Comparison of ENCODE assay signal across 1 cellular context in the genomic region with DNA sequence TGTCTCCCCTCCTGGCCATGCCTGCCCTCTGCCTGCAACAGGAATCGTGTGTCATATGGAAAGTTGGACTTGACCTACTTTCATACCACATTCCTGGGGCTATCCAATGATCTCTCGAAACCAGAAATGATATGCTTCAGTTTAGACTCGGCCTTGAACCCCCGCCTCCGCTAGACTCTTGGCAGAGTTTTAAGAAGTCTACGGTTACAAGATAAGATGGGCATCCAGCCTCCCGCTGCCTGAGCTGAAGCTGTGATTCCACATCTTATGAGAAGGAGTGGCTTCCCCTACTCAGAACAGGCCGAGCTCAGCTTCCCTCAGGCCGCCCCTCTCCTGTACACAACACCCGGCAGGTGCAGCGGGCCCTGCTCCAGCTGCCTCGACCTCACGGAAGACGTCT.
TF ChIP-seq lines count a peak whose summit lies in the region.

No MANE protein-coding gene starts in this region.

TF ChIP-seq in WTC11, 78 proteins besides CTCF, POLR2A, EP300 and RAD21 (continued from another document):
- TF ChIP-seq, protein P1, sequence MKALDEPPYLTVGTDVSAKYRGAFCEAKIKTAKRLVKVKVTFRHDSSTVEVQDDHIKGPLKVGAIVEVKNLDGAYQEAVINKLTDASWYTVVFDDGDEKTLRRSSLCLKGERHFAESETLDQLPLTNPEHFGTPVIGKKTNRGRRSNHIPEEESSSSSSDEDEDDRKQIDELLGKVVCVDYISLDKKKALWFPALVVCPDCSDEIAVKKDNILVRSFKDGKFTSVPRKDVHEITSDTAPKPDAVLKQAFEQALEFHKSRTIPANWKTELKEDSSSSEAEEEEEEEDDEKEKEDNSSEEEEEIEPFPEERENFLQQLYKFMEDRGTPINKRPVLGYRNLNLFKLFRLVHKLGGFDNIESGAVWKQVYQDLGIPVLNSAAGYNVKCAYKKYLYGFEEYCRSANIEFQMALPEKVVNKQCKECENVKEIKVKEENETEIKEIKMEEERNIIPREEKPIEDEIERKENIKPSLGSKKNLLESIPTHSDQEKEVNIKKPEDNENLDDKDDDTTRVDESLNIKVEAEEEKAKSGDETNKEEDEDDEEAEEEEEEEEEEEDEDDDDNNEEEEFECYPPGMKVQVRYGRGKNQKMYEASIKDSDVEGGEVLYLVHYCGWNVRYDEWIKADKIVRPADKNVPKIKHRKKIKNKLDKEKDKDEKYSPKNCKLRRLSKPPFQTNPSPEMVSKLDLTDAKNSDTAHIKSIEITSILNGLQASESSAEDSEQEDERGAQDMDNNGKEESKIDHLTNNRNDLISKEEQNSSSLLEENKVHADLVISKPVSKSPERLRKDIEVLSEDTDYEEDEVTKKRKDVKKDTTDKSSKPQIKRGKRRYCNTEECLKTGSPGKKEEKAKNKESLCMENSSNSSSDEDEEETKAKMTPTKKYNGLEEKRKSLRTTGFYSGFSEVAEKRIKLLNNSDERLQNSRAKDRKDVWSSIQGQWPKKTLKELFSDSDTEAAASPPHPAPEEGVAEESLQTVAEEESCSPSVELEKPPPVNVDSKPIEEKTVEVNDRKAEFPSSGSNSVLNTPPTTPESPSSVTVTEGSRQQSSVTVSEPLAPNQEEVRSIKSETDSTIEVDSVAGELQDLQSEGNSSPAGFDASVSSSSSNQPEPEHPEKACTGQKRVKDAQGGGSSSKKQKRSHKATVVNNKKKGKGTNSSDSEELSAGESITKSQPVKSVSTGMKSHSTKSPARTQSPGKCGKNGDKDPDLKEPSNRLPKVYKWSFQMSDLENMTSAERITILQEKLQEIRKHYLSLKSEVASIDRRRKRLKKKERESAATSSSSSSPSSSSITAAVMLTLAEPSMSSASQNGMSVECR (CRISPR knock-in tag; IDR thresholded peaks at IDR 0.05; ENCODE audit: borderline replicate concordance), result no peak
- no peak for TF ChIP-seq FOXK1 (CRISPR knock-in tag; IDR thresholded peaks at IDR 0.05)
- TF ChIP-seq ETV6 (CRISPR knock-in tag; IDR thresholded peaks at IDR 0.05), result no peak
- TF ChIP-seq NR1H2 (CRISPR knock-in tag; IDR thresholded peaks at IDR 0.05), result no peak
- TF ChIP-seq ERG (CRISPR knock-in tag; IDR thresholded peaks at IDR 0.05), result no peak
- no peak for TF ChIP-seq USF2 (CRISPR knock-in tag; IDR thresholded peaks at IDR 0.05)
- TF ChIP-seq, protein P2, sequence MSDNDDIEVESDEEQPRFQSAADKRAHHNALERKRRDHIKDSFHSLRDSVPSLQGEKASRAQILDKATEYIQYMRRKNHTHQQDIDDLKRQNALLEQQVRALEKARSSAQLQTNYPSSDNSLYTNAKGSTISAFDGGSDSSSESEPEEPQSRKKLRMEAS (CRISPR knock-in tag; IDR thresholded peaks at IDR 0.05), result no peak
- TF ChIP-seq ZNF317 (CRISPR knock-in tag; IDR thresholded peaks at IDR 0.05; ENCODE audit: borderline replicate concordance, low read depth), result no peak
- TF ChIP-seq, protein P3, sequence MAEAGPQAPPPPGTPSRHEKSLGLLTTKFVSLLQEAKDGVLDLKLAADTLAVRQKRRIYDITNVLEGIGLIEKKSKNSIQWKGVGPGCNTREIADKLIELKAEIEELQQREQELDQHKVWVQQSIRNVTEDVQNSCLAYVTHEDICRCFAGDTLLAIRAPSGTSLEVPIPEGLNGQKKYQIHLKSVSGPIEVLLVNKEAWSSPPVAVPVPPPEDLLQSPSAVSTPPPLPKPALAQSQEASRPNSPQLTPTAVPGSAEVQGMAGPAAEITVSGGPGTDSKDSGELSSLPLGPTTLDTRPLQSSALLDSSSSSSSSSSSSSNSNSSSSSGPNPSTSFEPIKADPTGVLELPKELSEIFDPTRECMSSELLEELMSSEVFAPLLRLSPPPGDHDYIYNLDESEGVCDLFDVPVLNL (CRISPR knock-in tag; IDR thresholded peaks at IDR 0.05; ENCODE audit: borderline replicate concordance, low read depth), result no peak
- TF ChIP-seq EMX1 (CRISPR knock-in tag; IDR thresholded peaks at IDR 0.05), result no peak
- TF ChIP-seq TEAD4 (CRISPR knock-in tag; IDR thresholded peaks at IDR 0.05), result no peak
- TF ChIP-seq ZNF671 (CRISPR knock-in tag; IDR thresholded peaks at IDR 0.05), result no peak
